1 cellular context compared by ENCODE assay signal in genomic region chr14:93061380-93062012, GRCh38.
TF ChIP-seq lines count a peak whose summit lies in the region.

No MANE protein-coding gene starts in this region.

TF ChIP-seq in H1, 55 proteins besides CTCF, POLR2A, EP300 and RAD21 (continued from another document):
- TF ChIP-seq ATF2 (IDR thresholded peaks at IDR 0.05; ENCODE audit: low read length), result no peak
- TF ChIP-seq JUN (IDR thresholded peaks at IDR 0.05; ENCODE audit: low read depth, low read length), result no peak
- TF ChIP-seq TAF1 (IDR thresholded peaks at IDR 0.05; ENCODE audit: low read depth, low read length), result no peak
- no peak for TF ChIP-seq ZNF274 (IDR thresholded peaks at IDR 0.05; ENCODE audit: borderline replicate concordance, extremely low read depth, low read length)
- no peak for TF ChIP-seq KDM1A (IDR thresholded peaks at IDR 0.05; ENCODE audit: borderline replicate concordance, low read length)
- TF ChIP-seq ASH2L (IDR thresholded peaks at IDR 0.05; ENCODE audit: low read length), result no peak
- TF ChIP-seq TBP (IDR thresholded peaks at IDR 0.05; ENCODE audit: low read depth, low read length), result no peak
